8 cellular contexts compared by ENCODE assay signal in the genomic region with DNA sequence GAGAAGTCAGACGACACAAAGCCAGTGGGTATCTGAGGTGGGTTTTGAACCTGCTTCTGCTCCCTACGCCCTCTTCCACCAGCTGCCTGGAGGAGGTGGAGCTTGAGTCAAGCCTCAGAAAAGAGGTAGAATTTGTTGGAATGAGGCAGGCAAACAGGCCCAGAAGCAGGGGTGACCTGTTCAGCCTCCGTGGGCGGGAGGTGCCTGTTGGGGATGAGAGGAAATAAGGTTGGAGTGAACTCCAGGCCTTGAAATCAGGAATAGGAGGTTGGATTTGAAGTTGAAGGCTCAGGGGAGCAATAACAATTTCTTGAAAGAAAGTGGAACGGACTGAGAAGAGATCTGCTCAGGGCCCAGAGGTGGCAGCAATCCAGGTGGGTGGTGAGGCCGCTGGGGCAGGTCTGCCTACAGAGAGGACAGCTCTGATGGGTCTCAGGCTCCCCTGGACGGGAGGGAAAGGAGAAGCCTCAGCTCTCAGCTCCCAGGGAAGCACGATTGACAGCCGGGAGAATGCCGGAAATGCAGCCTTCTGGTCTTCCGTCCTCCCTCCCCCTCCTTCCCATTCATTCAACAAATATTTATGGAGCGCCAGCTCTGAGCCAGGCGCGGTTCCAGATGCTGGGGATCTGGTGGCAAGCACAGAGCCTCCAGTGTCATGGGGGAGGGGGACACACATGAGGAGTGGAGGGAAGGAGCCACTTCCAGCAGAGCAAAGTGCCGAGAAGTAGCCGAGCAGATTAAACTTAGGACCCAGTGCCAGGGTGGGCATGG.
A peak's percentile ranks its signal among the peaks of the same experiment; 100 is the strongest.
DNase-seq lines count a peak whose midpoint lies in the region; ATAC-seq and TF ChIP-seq lines count a peak whose summit lies in the region.

No MANE protein-coding gene starts in this region.

- H3K9me3 ChIP-seq in A673 (ENCODE audit: low read depth, low read length, poor library complexity, severe bottlenecking) (no peaks in the 10 kb centered on the region), right lobe of liver (no peaks in the 10 kb centered on the region)

- no peaks in the 10 kb centered on the region for H3K36me3 Mint-ChIP-seq in activated CD4-positive, alpha-beta T cell treated with anti-CD3 and anti-CD28 coated beads, Interleukin-2, amount 10 ng/mL, durations not matched to agents 7 days and 5 days (ENCODE audit: low read depth)

- H3K36me3 ChIP-seq in A673 (ENCODE audit: insufficient read depth, low read length, poor library complexity, severe bottlenecking) (no peaks in the 10 kb centered on the region), right lobe of liver (no peaks in the 10 kb centered on the region)

- H3K27ac ChIP-seq in A673 (ENCODE audit: low read depth, low read length, poor library complexity, severe bottlenecking): peak overlapping the region; percentile 80
- H3K27ac ChIP-seq in right lobe of liver: peak overlapping the region in 2 of 3 donors; percentile 49 to 56

- H3K4me1 ChIP-seq in A673 (ENCODE audit: insufficient read depth, low read length, poor library complexity, severe bottlenecking) (peaks cover 71% of the 10 kb centered on the region), right lobe of liver (peaks cover 0 to 49% (median 10%) of the 10 kb centered on the region in 4 donors)

- peak; percentile 23 to 59 (median 54) for ATAC-seq in right lobe of liver

- TF ChIP-seq CTCF in A673 (conservative IDR thresholded peaks at IDR 0.05; ENCODE audit: low read depth, low read length) (no peak), right lobe of liver (IDR thresholded peaks at IDR 0.05) (no peak)

- peaks cover 41% of the 10 kb centered on the region for H3K27me3 Mint-ChIP-seq in activated CD4-positive, alpha-beta T cell treated with anti-CD3 and anti-CD28 coated beads, Interleukin-2, amount 10 ng/mL, durations not matched to agents 7 days and 5 days

- WGBS in right lobe of liver (ENCODE audit: insufficient coverage, low coverage, low lambda C conversion rate, missing lambda C conversion rate): 22% methylated on average over 14 of the region's 16 CpGs

- peak overlapping the region; percentile 32 for H3K4me3 ChIP-seq in A673 (ENCODE audit: low read depth, low read length, poor library complexity, severe bottlenecking)
- peak overlapping the region in 1 of 3 donors; percentile 16 for H3K4me3 ChIP-seq in right lobe of liver

- DNase-seq in A673 (ENCODE audit: low spot score) (peak; percentile 95), HS-27A (ENCODE audit: low read depth) (peak; percentile 91), astrocyte of the hippocampus (ENCODE audit: low read depth, low spot score) (peak; percentile 83), right lobe of liver (peak; percentile 71 to 78 (median 75)), GF-D8 (lab: John Stamatoyannopoulos, UW) (no peak), HuH-7.5 (ENCODE audit: low spot score) (no peak), NCI-H187 treated with DMSO at 0.1 percent for 48 hours (lab: John Stamatoyannopoulos, UW) (no peak)
- DNase-seq in activated CD4-positive, alpha-beta T cell treated with anti-CD3 and anti-CD28 coated beads, Interleukin-2, amount 10 ng/mL, durations not matched to agents 7 days and 5 days: no peak

- intact Hi-C loops in A673 (cut with micrococcal nuclease; ENCODE audit: unreplicated experiment) (loop anchor here (5.0 kb wide), 2 partner anchors 48 to 63 kb away; no protein-coding TSS in a partner anchor), right lobe of liver (cut with DNase I) (no loop called here)

- H3K27me3 ChIP-seq in A673 (replicated peaks; ENCODE audit: insufficient read depth, low read depth, low read length, poor library complexity): no peaks in the 10 kb centered on the region
- no peaks in the 10 kb centered on the region for H3K27me3 ChIP-seq in right lobe of liver

- POLR2A ChIA-PET in A673 (lab: Charles Lee; ENCODE audit: low non-redundant PET): no interaction called here
- POLR2A ChIA-PET in activated CD4-positive, alpha-beta T cell treated with anti-CD3 and anti-CD28 coated beads, Interleukin-2, amount 10 ng/mL, durations not matched to agents 7 days and 5 days (lab: Charles Lee): interaction anchor here (0.6 kb wide), 1 partner anchor 185 kb away, joined by 3 read pairs; no protein-coding TSS in a partner anchor

- no peaks in the 10 kb centered on the region for H3K4me1 Mint-ChIP-seq in activated CD4-positive, alpha-beta T cell treated with anti-CD3 and anti-CD28 coated beads, Interleukin-2, amount 10 ng/mL, durations not matched to agents 7 days and 5 days

- no TSS peak for BruUV-seq in A673 (replicated peaks; lab: Mats Ljungman, UMichigan)

- no peaks in the 10 kb centered on the region for H3K9me3 Mint-ChIP-seq in activated CD4-positive, alpha-beta T cell treated with anti-CD3 and anti-CD28 coated beads, Interleukin-2, amount 10 ng/mL, durations not matched to agents 7 days and 5 days

- H3K4me3 Mint-ChIP-seq in activated CD4-positive, alpha-beta T cell treated with anti-CD3 and anti-CD28 coated beads, Interleukin-2, amount 10 ng/mL, durations not matched to agents 7 days and 5 days: no peak overlapping the region

- TF ChIP-seq POLR2A in right lobe of liver (IDR thresholded peaks at IDR 0.05): no peak

- CTCF ChIA-PET in A673 (lab: Charles Lee): no interaction called here
- CTCF ChIA-PET in activated CD4-positive, alpha-beta T cell treated with anti-CD3 and anti-CD28 coated beads, Interleukin-2, amount 10 ng/mL, durations not matched to agents 7 days and 5 days (lab: Charles Lee): no interaction called here

- H3K27ac Mint-ChIP-seq in activated CD4-positive, alpha-beta T cell treated with anti-CD3 and anti-CD28 coated beads, Interleukin-2, amount 10 ng/mL, durations not matched to agents 7 days and 5 days: no peak overlapping the region

Comparison
In these comparisons a context has a peak if more than half of its experiments do, and no peak if none do; other contexts are left out.
1. DNase-seq: peak in A673 (single experiment), HS-27A (single experiment), astrocyte of the hippocampus (single experiment) and right lobe of liver (3 of 3); none in GF-D8 (single experiment), HuH-7.5 (single experiment), activated CD4-positive, alpha-beta T cell treated with anti-CD3 and anti-CD28 coated beads, Interleukin-2, amount 10 ng/mL, durations not matched to agents 7 days and 5 days (single experiment) and NCI-H187 treated with DMSO at 0.1 percent for 48 hours (single experiment).